In the genomic region with DNA sequence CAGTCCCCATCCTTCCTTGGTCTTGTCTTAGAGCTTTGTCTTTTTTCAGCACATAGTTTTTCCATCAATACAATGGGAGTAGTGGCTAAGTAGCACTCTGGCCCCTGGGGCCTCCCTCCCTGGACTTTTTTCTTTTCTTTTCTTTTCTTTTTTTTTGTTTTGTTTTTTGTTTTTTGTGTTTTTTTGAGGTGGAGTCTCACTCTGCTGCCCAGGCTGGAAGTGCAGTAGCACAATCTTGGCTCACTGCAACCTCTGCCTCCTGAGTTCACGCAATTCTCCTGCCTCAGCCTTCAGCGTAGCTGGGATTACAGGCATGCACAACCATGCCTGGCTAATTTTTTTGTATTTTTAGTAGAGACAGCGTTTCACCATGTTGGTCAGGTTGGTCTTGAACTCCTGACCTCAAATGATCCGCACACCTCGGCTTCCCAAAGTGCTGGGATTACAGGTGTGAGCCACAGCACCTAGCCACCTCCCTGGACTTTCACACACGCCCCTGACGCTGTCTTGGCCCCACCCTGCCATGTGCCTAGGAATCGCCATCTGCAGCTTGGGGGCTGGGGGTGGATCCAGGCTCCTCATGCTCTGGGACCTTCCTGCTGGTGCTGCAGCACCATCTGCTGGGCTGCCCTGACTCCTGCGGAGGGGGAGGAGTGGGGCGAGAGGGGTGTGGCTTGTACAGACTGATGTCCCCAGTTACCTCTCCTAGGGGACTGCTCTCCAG, we compare ENCODE assay signal across 2 cellular contexts.
TF ChIP-seq lines count a peak whose summit lies in the region.

No MANE protein-coding gene starts in this region.

TF ChIP-seq in GM12891, 5 proteins besides CTCF, POLR2A, EP300 and RAD21 (continued from another document):
- no peak for TF ChIP-seq PAX5 (IDR thresholded peaks at IDR 0.05; ENCODE audit: insufficient read depth, low read length, severe bottlenecking)

TF ChIP-seq in endothelial cell of umbilical vein, 7 proteins besides CTCF, POLR2A, EP300 and RAD21 (continued from another document):
- TF ChIP-seq, protein P1, sequence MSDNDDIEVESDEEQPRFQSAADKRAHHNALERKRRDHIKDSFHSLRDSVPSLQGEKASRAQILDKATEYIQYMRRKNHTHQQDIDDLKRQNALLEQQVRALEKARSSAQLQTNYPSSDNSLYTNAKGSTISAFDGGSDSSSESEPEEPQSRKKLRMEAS (IDR thresholded peaks at IDR 0.05; ENCODE audit: insufficient read depth, insufficient read length) = peak; percentile 54
- no peak for TF ChIP-seq FOS (IDR thresholded peaks at IDR 0.05; ENCODE audit: borderline replicate concordance, insufficient read depth, low read length)
- peak; percentile 49 for TF ChIP-seq POLR2AphosphoS5 (IDR thresholded peaks at IDR 0.05; ENCODE audit: insufficient read depth, low read depth, low read length)
- TF ChIP-seq EZH2 (IDR thresholded peaks at IDR 0.05; ENCODE audit: borderline replicate concordance, low read depth, low read length, severe bottlenecking) = no peak
